Comparison of ENCODE assay signal across 10 cellular contexts in genomic region chr3:120198305-120198878, GRCh38.
A peak's percentile ranks its signal among the peaks of the same experiment; 100 is the strongest.
DNase-seq lines count a peak whose midpoint lies in the region; ATAC-seq, FAIRE-seq and TF ChIP-seq lines count a peak whose summit lies in the region.
"Had no signal": no experiment of that assay in that cellular context is flagged by ENCODE, and none has a peak within 500 bp of the region (broad histone marks: within the 10 kb centered on the region; RNA-seq: fewer than 3 reads in every experiment).

No MANE protein-coding gene starts in this region.

- H3K4me1 ChIP-seq in ascending aorta, result peaks cover 0 to 5% of the 10 kb centered on the region in 2 donors
- H3K4me1 ChIP-seq: SJSA1 had no signal

- no peak overlapping the region for H3K4me3 Mint-ChIP-seq in natural killer cell
- H3K4me3 Mint-ChIP-seq in natural killer cell treated with Interleukin-12 subunit alpha and Interleukin-12 subunit beta and Interleukin-15 and Interleukin-18, amount 100 ng/mL, for 72 hours, result no peak overlapping the region

- no peaks in the 10 kb centered on the region for H3K27me3 ChIP-seq in ascending aorta
- H3K27me3 ChIP-seq: SJSA1 had no signal

- intact Hi-C loops in natural killer cell (cut with micrococcal nuclease) (loop anchor here (1.0 kb wide), 1 partner anchor 306 kb away; no protein-coding TSS in a partner anchor), ascending aorta (cut with DNase I) (loop anchor here (5.0 kb wide), 1 partner anchor 306 kb away; no protein-coding TSS in a partner anchor)

- no peaks in the 10 kb centered on the region for H3K9me3 Mint-ChIP-seq in natural killer cell
- H3K9me3 Mint-ChIP-seq in natural killer cell treated with Interleukin-12 subunit alpha and Interleukin-12 subunit beta and Interleukin-15 and Interleukin-18, amount 100 ng/mL, for 72 hours, result no peaks in the 10 kb centered on the region

- no peak overlapping the region for H3K27ac Mint-ChIP-seq in natural killer cell
- no peak overlapping the region for H3K27ac Mint-ChIP-seq in natural killer cell treated with Interleukin-12 subunit alpha and Interleukin-12 subunit beta and Interleukin-15 and Interleukin-18, amount 100 ng/mL, for 72 hours

- no peak for DNase-seq in natural killer cell
- no peak for DNase-seq in natural killer cell treated with Interleukin-12 subunit alpha and Interleukin-12 subunit beta and Interleukin-15 and Interleukin-18, amount 100 ng/mL, for 72 hours (ENCODE audit: low spot score)
- DNase-seq in NCI-H446 treated with DMSO at 0.1 percent for 48 hours (lab: John Stamatoyannopoulos, UW), result peak; percentile 29
- peak; percentile 5 to 22 for DNase-seq in erythroblast (lab: John Stamatoyannopoulos, UW)
- DNase-seq in urothelium cell line (ENCODE audit: low spot score), result peak; percentile 41
- no peak for DNase-seq in ascending aorta (ENCODE audit: low spot score in 2 of 2)
- DNase-seq in stimulated activated CD4-positive, alpha-beta T cell treated with anti-CD3 and anti-CD28 coated beads, Interleukin-2, amount 100 ng/mL, for 48 hours, result no peak

- FAIRE-seq in urothelium cell line (lab: Jason Lieb, UNC), result peak; percentile 9
- FAIRE-seq: frontal cortex had no signal

- H3K4me3 ChIP-seq in ascending aorta, result no peak overlapping the region
- H3K4me3 ChIP-seq: SJSA1 had no signal

- H3K27ac ChIP-seq in ascending aorta, result no peak overlapping the region
- H3K27ac ChIP-seq: SJSA1 had no signal

- no peak for TF ChIP-seq POLR2A in erythroblast (IDR thresholded peaks at IDR 0.05; ENCODE audit: low read length)

- H3K27me3 Mint-ChIP-seq in natural killer cell (ENCODE audit: low read depth in 2 of 2), result no peaks in the 10 kb centered on the region
- H3K27me3 Mint-ChIP-seq in natural killer cell treated with Interleukin-12 subunit alpha and Interleukin-12 subunit beta and Interleukin-15 and Interleukin-18, amount 100 ng/mL, for 72 hours, result no peaks in the 10 kb centered on the region

- no peaks in the 10 kb centered on the region for H3K36me3 Mint-ChIP-seq in natural killer cell
- no peaks in the 10 kb centered on the region for H3K36me3 Mint-ChIP-seq in natural killer cell treated with Interleukin-12 subunit alpha and Interleukin-12 subunit beta and Interleukin-15 and Interleukin-18, amount 100 ng/mL, for 72 hours

- H3K4me1 Mint-ChIP-seq in natural killer cell, result no peaks in the 10 kb centered on the region
- no peaks in the 10 kb centered on the region for H3K4me1 Mint-ChIP-seq in natural killer cell treated with Interleukin-12 subunit alpha and Interleukin-12 subunit beta and Interleukin-15 and Interleukin-18, amount 100 ng/mL, for 72 hours (ENCODE audit: low read depth in 2 of 2)

- ATAC-seq in natural killer cell, result no peak
- ATAC-seq in natural killer cell treated with Interleukin-12 subunit alpha and Interleukin-12 subunit beta and Interleukin-15 and Interleukin-18, amount 100 ng/mL, for 72 hours, result no peak
- no peak for ATAC-seq in HG03342 (IDR thresholded peaks at IDR 0.05; ENCODE audit: unreplicated experiment)

- H3K36me3 ChIP-seq in ascending aorta, result no peaks in the 10 kb centered on the region
- H3K36me3 ChIP-seq: SJSA1 had no signal

- TF ChIP-seq CTCF in natural killer cell (IDR thresholded peaks at IDR 0.05) (peak; percentile 8), ascending aorta (IDR thresholded peaks at IDR 0.05) (peak in 1 of 3 experiments; percentile 31)

- H3K9me3 ChIP-seq in ascending aorta, result no peaks in the 10 kb centered on the region
- H3K9me3 ChIP-seq: SJSA1 had no signal

Comparison
In these comparisons a context has a peak if more than half of its experiments do, and no peak if none do; other contexts are left out.
1. DNase-seq: peak in NCI-H446 treated with DMSO at 0.1 percent for 48 hours (single experiment), erythroblast (2 of 2) and urothelium cell line (single experiment); none in natural killer cell (single experiment), natural killer cell treated with Interleukin-12 subunit alpha and Interleukin-12 subunit beta and Interleukin-15 and Interleukin-18, amount 100 ng/mL, for 72 hours (single experiment), ascending aorta (0 of 2) and stimulated activated CD4-positive, alpha-beta T cell treated with anti-CD3 and anti-CD28 coated beads, Interleukin-2, amount 100 ng/mL, for 48 hours (0 of 2).